Comparison of ENCODE assay signal across 24 cellular contexts in genomic region chr2:66982766-66983165, GRCh38.
DNase-seq lines count a peak whose midpoint lies in the region; ATAC-seq, FAIRE-seq and TF ChIP-seq lines count a peak whose summit lies in the region.
"Had no signal": no experiment of that assay in that cellular context is flagged by ENCODE, and none has a peak within 500 bp of the region (broad histone marks: within the 10 kb centered on the region; RNA-seq: fewer than 3 reads in every experiment).

No MANE protein-coding gene starts in this region.

- no peaks in the 10 kb centered on the region for H3K36me3 ChIP-seq in GM23248 (ENCODE audit: low read depth)
- no peaks in the 10 kb centered on the region for H3K36me3 ChIP-seq in RWPE2 (ENCODE audit: low read depth)
- H3K36me3 ChIP-seq in pancreas = no peaks in the 10 kb centered on the region
- H3K36me3 ChIP-seq: ovary, tibial nerve had no signal

- peak; percentile 34 for DNase-seq in GM23248
- DNase-seq in RWPE2 (ENCODE audit: low spot score) = no peak
- DNase-seq in fibroblast of the aortic adventitia (ENCODE audit: low read depth) = peak; percentile 19
- DNase-seq in pancreas = no peak
- DNase-seq in activated T-helper 2 cell treated with anti-CD3 and anti-CD28 coated beads, Interferon-gamma antibody, Interleukin-2, Interleukin-4, amounts not matched to agents 10 μg/mL and 5 μg/mL and 100 μg/mL, durations not matched to agents 14 hours and 24 hours and 36 hours (ENCODE audit: low spot score) = no peak
- DNase-seq in T-helper 2 cell = no peak
- DNase-seq in activated naive CD4-positive, alpha-beta T cell treated with anti-CD3 and anti-CD28 coated beads, Interleukin-2, amount 10 ng/mL, durations not matched to agents 7 days and 5 days = no peak
- DNase-seq: activated CD4-positive, alpha-beta T cell treated with anti-CD3 and anti-CD28 coated beads for 4 hours; activated naive CD4-positive, alpha-beta T cell treated with anti-CD3 and anti-CD28 coated beads for 36 hours; activated T-cell treated with anti-CD3 and anti-CD28 coated beads, Interleukin-2, amount 50 U/mL, for 48 hours; GOT3; midbrain; natural killer cell; NCI-H1694 treated with DMSO at 0.1 percent for 48 hours; NCI-H774; OCI-M1; ovary; right cardiac atrium; SHP77; stimulated activated naive CD8-positive, alpha-beta T cell treated with anti-CD3 and anti-CD28 coated beads, Interleukin-15, amount 100 ng/mL, for 72 hours had no signal

- H3K4me1 Mint-ChIP-seq in activated T-helper 2 cell treated with anti-CD3 and anti-CD28 coated beads, Interferon-gamma antibody, Interleukin-2, Interleukin-4, amounts not matched to agents 10 μg/mL and 5 μg/mL and 100 μg/mL, durations not matched to agents 14 hours and 24 hours and 36 hours (ENCODE audit: low read depth) = no peaks in the 10 kb centered on the region
- H3K4me1 Mint-ChIP-seq in activated naive CD4-positive, alpha-beta T cell treated with anti-CD3 and anti-CD28 coated beads, Interleukin-2, amount 10 ng/mL, durations not matched to agents 7 days and 5 days = no peaks in the 10 kb centered on the region
- H3K4me1 Mint-ChIP-seq: IgD-negative memory B cell; natural killer cell; stimulated activated naive CD8-positive, alpha-beta T cell treated with anti-CD3 and anti-CD28 coated beads, Interleukin-15, amount 100 ng/mL, for 72 hours had no signal

- no peak overlapping the region for H3K4me3 ChIP-seq in GM23248
- H3K4me3 ChIP-seq in RWPE2 (ENCODE audit: severe bottlenecking) = no peak overlapping the region
- no peak overlapping the region for H3K4me3 ChIP-seq in fibroblast of the aortic adventitia (ENCODE audit: low read depth, low read length)
- no peak overlapping the region for H3K4me3 ChIP-seq in pancreas
- H3K4me3 ChIP-seq: ovary, tibial nerve had no signal

- TF ChIP-seq CTCF in RWPE2 (IDR thresholded peaks at IDR 0.05; ENCODE audit: poor library complexity, severe bottlenecking) (peak; percentile 9), fibroblast of the aortic adventitia (IDR thresholded peaks at IDR 0.05; ENCODE audit: insufficient read depth, low read length) (no peak), pancreas (IDR thresholded peaks at IDR 0.05) (no peak)

- H3K36me3 Mint-ChIP-seq in activated T-helper 2 cell treated with anti-CD3 and anti-CD28 coated beads, Interferon-gamma antibody, Interleukin-2, Interleukin-4, amounts not matched to agents 10 μg/mL and 5 μg/mL and 100 μg/mL, durations not matched to agents 14 hours and 24 hours and 36 hours (ENCODE audit: low read depth) = no peaks in the 10 kb centered on the region
- no peaks in the 10 kb centered on the region for H3K36me3 Mint-ChIP-seq in activated naive CD4-positive, alpha-beta T cell treated with anti-CD3 and anti-CD28 coated beads, Interleukin-2, amount 10 ng/mL, durations not matched to agents 7 days and 5 days
- H3K36me3 Mint-ChIP-seq: natural killer cell had no signal

- FAIRE-seq in pancreas (lab: Jason Lieb, UNC) = no peak
- FAIRE-seq: GM12891 had no signal

- no peak overlapping the region for H3K4me2 ChIP-seq in GM23248 (ENCODE audit: unreplicated experiment)

- no peak overlapping the region for H3K27ac ChIP-seq in GM23248
- H3K27ac ChIP-seq in RWPE2 (ENCODE audit: poor library complexity, severe bottlenecking) = no peak overlapping the region
- H3K27ac ChIP-seq in pancreas = peak overlapping the region in 1 of 4 donors; percentile 6
- H3K27ac ChIP-seq: ovary, tibial nerve had no signal

- CTCF ChIA-PET in activated naive CD4-positive, alpha-beta T cell treated with anti-CD3 and anti-CD28 coated beads, Interleukin-2, amount 10 ng/mL, durations not matched to agents 7 days and 5 days (lab: Charles Lee) = no interaction called here

- H3K27me3 Mint-ChIP-seq in activated T-helper 2 cell treated with anti-CD3 and anti-CD28 coated beads, Interferon-gamma antibody, Interleukin-2, Interleukin-4, amounts not matched to agents 10 μg/mL and 5 μg/mL and 100 μg/mL, durations not matched to agents 14 hours and 24 hours and 36 hours (ENCODE audit: low read depth) = no peaks in the 10 kb centered on the region
- H3K27me3 Mint-ChIP-seq in activated naive CD4-positive, alpha-beta T cell treated with anti-CD3 and anti-CD28 coated beads, Interleukin-2, amount 10 ng/mL, durations not matched to agents 7 days and 5 days = no peaks in the 10 kb centered on the region
- H3K27me3 Mint-ChIP-seq: IgD-negative memory B cell; stimulated activated naive CD8-positive, alpha-beta T cell treated with anti-CD3 and anti-CD28 coated beads, Interleukin-15, amount 100 ng/mL, for 72 hours had no signal

- H3K27ac Mint-ChIP-seq in activated T-helper 2 cell treated with anti-CD3 and anti-CD28 coated beads, Interferon-gamma antibody, Interleukin-2, Interleukin-4, amounts not matched to agents 10 μg/mL and 5 μg/mL and 100 μg/mL, durations not matched to agents 14 hours and 24 hours and 36 hours = no peak overlapping the region
- no peak overlapping the region for H3K27ac Mint-ChIP-seq in activated naive CD4-positive, alpha-beta T cell treated with anti-CD3 and anti-CD28 coated beads, Interleukin-2, amount 10 ng/mL, durations not matched to agents 7 days and 5 days
- H3K27ac Mint-ChIP-seq: activated naive CD4-positive, alpha-beta T cell treated with anti-CD3 and anti-CD28 coated beads for 36 hours; IgD-negative memory B cell; natural killer cell; stimulated activated naive CD8-positive, alpha-beta T cell treated with anti-CD3 and anti-CD28 coated beads, Interleukin-15, amount 100 ng/mL, for 72 hours had no signal

- H3K9ac ChIP-seq in GM23248 = no peak overlapping the region

- ATAC-seq in RWPE2 (ENCODE audit: low read depth) = no peak
- peak; percentile 63 to 84 (median 82) for ATAC-seq in pancreas
- no peak for ATAC-seq in HG03196 (IDR thresholded peaks at IDR 0.05; ENCODE audit: unreplicated experiment)
- ATAC-seq: natural killer cell; right cardiac atrium; stimulated activated naive CD8-positive, alpha-beta T cell treated with anti-CD3 and anti-CD28 coated beads, Interleukin-15, amount 100 ng/mL, for 72 hours had no signal

- H3K27me3 ChIP-seq in GM23248 (replicated peaks; ENCODE audit: insufficient read depth) (no peaks in the 10 kb centered on the region), RWPE2 (ENCODE audit: insufficient read depth, poor library complexity, severe bottlenecking) (no peaks in the 10 kb centered on the region), pancreas (no peaks in the 10 kb centered on the region)
- H3K27me3 ChIP-seq: ovary, tibial nerve had no signal

- no peaks in the 10 kb centered on the region for H3K9me2 ChIP-seq in GM23248 (ENCODE audit: insufficient read depth)

- peak overlapping the region; percentile 71 for H2AFZ ChIP-seq in GM23248

- H3K79me2 ChIP-seq in GM23248 (ENCODE audit: insufficient read depth) = no peaks in the 10 kb centered on the region

- H3K4me1 ChIP-seq in GM23248 (ENCODE audit: insufficient read depth) (peaks cover 6% of the 10 kb centered on the region; the same call in 1 of the 2 replicates), RWPE2 (ENCODE audit: insufficient read depth, poor library complexity, severe bottlenecking) (peaks cover 6% of the 10 kb centered on the region), pancreas (peaks cover 7 to 30% (median 15%) of the 10 kb centered on the region in 3 donors)
- H3K4me1 ChIP-seq: tibial nerve had no signal

- no peaks in the 10 kb centered on the region for H4K20me1 ChIP-seq in GM23248 (ENCODE audit: insufficient read depth)

- H3K4me3 Mint-ChIP-seq in activated T-helper 2 cell treated with anti-CD3 and anti-CD28 coated beads, Interferon-gamma antibody, Interleukin-2, Interleukin-4, amounts not matched to agents 10 μg/mL and 5 μg/mL and 100 μg/mL, durations not matched to agents 14 hours and 24 hours and 36 hours (ENCODE audit: low read depth) = no peak overlapping the region
- H3K4me3 Mint-ChIP-seq in activated naive CD4-positive, alpha-beta T cell treated with anti-CD3 and anti-CD28 coated beads, Interleukin-2, amount 10 ng/mL, durations not matched to agents 7 days and 5 days = no peak overlapping the region
- H3K4me3 Mint-ChIP-seq: activated naive CD4-positive, alpha-beta T cell treated with anti-CD3 and anti-CD28 coated beads for 36 hours; IgD-negative memory B cell; natural killer cell; stimulated activated naive CD8-positive, alpha-beta T cell treated with anti-CD3 and anti-CD28 coated beads, Interleukin-15, amount 100 ng/mL, for 72 hours had no signal

- intact Hi-C loops in pancreas (cut with DNase I) = no loop called here
- intact Hi-C loops in activated T-helper 2 cell treated with anti-CD3 and anti-CD28 coated beads, Interferon-gamma antibody, Interleukin-2, Interleukin-4, amounts not matched to agents 10 μg/mL and 5 μg/mL and 100 μg/mL, durations not matched to agents 14 hours and 24 hours and 36 hours (cut with micrococcal nuclease) = no loop called here

- in situ Hi-C loops in GM23248 (cut with MboI) = no loop called here

- no peaks in the 10 kb centered on the region for H3F3A ChIP-seq in GM23248 (ENCODE audit: insufficient read depth)

- no peaks in the 10 kb centered on the region for H3K9me3 ChIP-seq in GM23248 (ENCODE audit: low read depth)
- no peaks in the 10 kb centered on the region for H3K9me3 ChIP-seq in RWPE2 (ENCODE audit: severe bottlenecking)
- no peaks in the 10 kb centered on the region for H3K9me3 ChIP-seq in pancreas
- H3K9me3 ChIP-seq: ovary, tibial nerve had no signal

- H3K9me3 Mint-ChIP-seq in activated T-helper 2 cell treated with anti-CD3 and anti-CD28 coated beads, Interferon-gamma antibody, Interleukin-2, Interleukin-4, amounts not matched to agents 10 μg/mL and 5 μg/mL and 100 μg/mL, durations not matched to agents 14 hours and 24 hours and 36 hours = peaks cover 5% of the 10 kb centered on the region
- peaks cover 2% of the 10 kb centered on the region for H3K9me3 Mint-ChIP-seq in activated naive CD4-positive, alpha-beta T cell treated with anti-CD3 and anti-CD28 coated beads, Interleukin-2, amount 10 ng/mL, durations not matched to agents 7 days and 5 days
- H3K9me3 Mint-ChIP-seq: activated naive CD4-positive, alpha-beta T cell treated with anti-CD3 and anti-CD28 coated beads for 36 hours; stimulated activated naive CD8-positive, alpha-beta T cell treated with anti-CD3 and anti-CD28 coated beads, Interleukin-15, amount 100 ng/mL, for 72 hours had no signal

Comparison
In these comparisons a context has a peak if more than half of its experiments do, and no peak if none do; other contexts are left out.
1. DNase-seq: peak in GM23248 (single experiment) and fibroblast of the aortic adventitia (single experiment); none in RWPE2 (single experiment), pancreas (0 of 6), activated T-helper 2 cell treated with anti-CD3 and anti-CD28 coated beads, Interferon-gamma antibody, Interleukin-2, Interleukin-4, amounts not matched to agents 10 μg/mL and 5 μg/mL and 100 μg/mL, durations not matched to agents 14 hours and 24 hours and 36 hours (single experiment), T-helper 2 cell (0 of 5) and activated naive CD4-positive, alpha-beta T cell treated with anti-CD3 and anti-CD28 coated beads, Interleukin-2, amount 10 ng/mL, durations not matched to agents 7 days and 5 days (single experiment).
2. ATAC-seq: peak in pancreas (4 of 4); none in RWPE2 (single experiment) and HG03196 (single experiment).